1 cellular context compared by ENCODE assay signal in the genomic region with DNA sequence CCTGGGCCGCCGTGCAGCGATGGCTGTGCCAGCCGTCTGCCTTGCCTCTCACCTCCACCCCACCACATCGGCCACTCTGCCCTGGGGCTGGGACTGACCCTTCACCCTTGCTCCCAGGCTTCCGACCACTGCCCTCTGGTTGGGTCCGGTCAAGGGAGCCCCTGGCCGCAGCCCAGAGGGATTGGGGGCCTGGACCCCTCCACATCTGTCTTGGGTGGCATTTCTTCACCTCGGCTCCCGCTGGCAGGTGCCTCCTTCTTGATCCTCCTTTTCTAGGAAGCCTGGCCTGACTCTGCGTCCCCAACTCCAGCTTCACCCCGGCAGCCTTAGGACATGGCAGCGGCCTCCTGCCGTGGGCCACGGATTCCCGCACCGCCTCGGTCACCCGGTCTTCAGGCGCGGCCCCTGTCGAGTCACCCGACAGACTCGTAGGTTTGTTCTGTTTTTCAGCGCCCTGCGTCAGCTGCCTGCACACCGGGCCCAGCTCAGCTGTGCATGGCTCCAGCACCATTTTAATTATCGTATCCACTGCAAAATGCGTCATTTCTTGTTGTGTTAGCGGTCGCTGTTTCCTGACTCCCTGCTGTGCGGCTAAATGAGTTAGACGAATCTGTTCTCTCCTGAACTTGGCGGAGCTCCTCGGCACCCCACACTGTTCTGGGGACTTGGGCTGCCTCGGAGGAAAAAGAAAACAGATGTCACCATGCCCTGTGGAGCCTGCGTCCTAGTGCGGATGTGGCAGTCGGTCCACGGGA.
TF ChIP-seq lines count a peak whose summit lies in the region.

No MANE protein-coding gene starts in this region.

TF ChIP-seq in H1, 55 proteins besides CTCF, POLR2A, EP300 and RAD21 (continued from another document):
- TF ChIP-seq EGR1 (IDR thresholded peaks at IDR 0.05; ENCODE audit: borderline replicate concordance, low read depth, low read length) = no peak
- TF ChIP-seq, protein P1, sequence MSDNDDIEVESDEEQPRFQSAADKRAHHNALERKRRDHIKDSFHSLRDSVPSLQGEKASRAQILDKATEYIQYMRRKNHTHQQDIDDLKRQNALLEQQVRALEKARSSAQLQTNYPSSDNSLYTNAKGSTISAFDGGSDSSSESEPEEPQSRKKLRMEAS (IDR thresholded peaks at IDR 0.05) = no peak
- no peak for TF ChIP-seq SP4 (IDR thresholded peaks at IDR 0.05; ENCODE audit: low read length)
